ENCODE assay signal across 8 cellular contexts in the genomic region with DNA sequence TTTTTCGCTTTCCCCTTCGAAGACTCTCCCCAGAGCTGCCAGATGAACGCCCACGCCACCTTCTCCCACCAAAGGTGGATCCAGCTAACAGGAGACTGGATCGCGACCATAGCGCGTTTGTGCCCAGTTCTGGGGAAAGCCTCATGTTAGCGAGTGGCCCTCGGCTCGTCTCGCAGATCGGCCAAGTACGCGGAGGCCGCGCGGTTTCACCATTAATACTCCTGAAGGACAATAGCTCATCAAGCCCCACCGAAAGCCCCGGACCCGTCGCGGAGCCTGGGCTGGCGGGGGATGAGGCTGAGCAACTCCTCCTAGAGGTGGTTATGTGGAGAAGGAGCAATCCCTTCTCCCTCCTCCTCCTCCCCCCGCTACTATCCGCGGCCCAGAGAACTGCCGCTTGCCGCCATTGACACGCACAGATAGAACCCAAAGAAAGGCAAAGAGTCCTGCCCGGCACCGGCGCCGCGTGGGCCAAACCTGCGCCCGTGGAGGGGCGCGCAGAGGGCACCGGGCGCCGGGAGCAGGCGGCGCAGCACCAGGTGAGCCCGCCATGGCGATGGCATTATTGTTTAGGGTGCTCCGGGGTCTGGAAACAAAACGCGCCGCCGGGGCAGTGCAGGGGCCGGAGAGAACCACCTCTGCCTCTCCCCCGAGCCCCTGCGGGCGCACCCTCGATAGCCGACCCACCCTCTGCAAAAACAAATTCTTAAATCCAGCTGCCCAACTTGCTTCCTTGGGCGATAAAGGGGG. TPM values are rescaled to one million over a fixed set of nuclear protein-coding genes. Genes with fewer than 3 reads are reported as not detected.
A peak's percentile ranks its signal among the peaks of the same experiment; 100 is the strongest.
DNase-seq lines count a peak whose midpoint lies in the region; ATAC-seq, FAIRE-seq and TF ChIP-seq lines count a peak whose summit lies in the region.

A gene (plus strand): TSS at position 385 of the 750 bp plus-strand sequence. CDS start 22,813 bp downstream, outside the sequence.

- peaks cover 26% of the 10 kb centered on the region for H3K4me1 ChIP-seq in left ventricle myocardium inferior
- peaks cover 6% of the 10 kb centered on the region for H3K4me1 ChIP-seq in ovary (ENCODE audit: insufficient read depth)

- H3K9me3 ChIP-seq in left ventricle myocardium inferior (replicated peaks) = no peaks in the 10 kb centered on the region
- no peaks in the 10 kb centered on the region for H3K9me3 ChIP-seq in ovary

- FAIRE-seq in GM12892 (lab: Jason Lieb, UNC) = no peak

- H3K4me3 ChIP-seq in left ventricle myocardium inferior (peak within 1 kb of the TSS; percentile 83), ovary (peak within 1 kb of the TSS; percentile 77)

- intact Hi-C loops in left ventricle myocardium inferior (cut with micrococcal nuclease) (no loop called here), ovary (cut with DNase I) (no loop called here)

- TF ChIP-seq POLR2A in ovary (IDR thresholded peaks at IDR 0.05) (no peak), GM12892 (IDR thresholded peaks at IDR 0.05; ENCODE audit: low read depth, low read length) (no peak)

- 0% methylated on average over 49 to 58 of the region's 58 CpGs for whole genome bisulfite sequencing in ovary, 3 donors

- TF ChIP-seq CTCF in left ventricle myocardium inferior (IDR thresholded peaks at IDR 0.05; ENCODE audit: borderline replicate concordance) (peak; percentile 56), ovary (IDR thresholded peaks at IDR 0.05) (peak in 2 of 3 donors; percentile 20 to 26)

- DNase-seq in NOMO-1 treated with DMSO at 0.1 percent for 48 hours (lab: John Stamatoyannopoulos, UW; ENCODE audit: unreplicated experiment) = peak; percentile 4
- no peak for DNase-seq in NOMO-1 treated with dmso at 0.1 percent for 144 hours (lab: John Stamatoyannopoulos, UW; ENCODE audit: unreplicated experiment)
- peak; percentile 39 for DNase-seq in NCI-H2171 (lab: John Stamatoyannopoulos, UW)
- peak in 52 of 58 donors; percentile 12 to 78 (median 55) for DNase-seq in anterior cingulate cortex (lab: John Stamatoyannopoulos, UW)
- peak; percentile 58 for DNase-seq in left ventricle myocardium inferior
- DNase-seq in ovary = peak; percentile 65 to 74 (median 72)
- DNase-seq in GM12892 (ENCODE audit: insufficient read length) = no peak

- H3K36me3 ChIP-seq in left ventricle myocardium inferior = no peaks in the 10 kb centered on the region
- no peaks in the 10 kb centered on the region for H3K36me3 ChIP-seq in ovary

- no peak for TF ChIP-seq EP300 in ovary (IDR thresholded peaks at IDR 0.05)

- peak within 1 kb of the TSS; percentile 86 for H3K27ac ChIP-seq in left ventricle myocardium inferior (replicated peaks)
- peak within 1 kb of the TSS; percentile 1 to 60 for H3K27ac ChIP-seq in ovary

- H3K27me3 ChIP-seq in left ventricle myocardium inferior (ENCODE audit: low read depth) (peaks cover 49% of the 10 kb centered on the region), ovary (no peaks in the 10 kb centered on the region)

- ATAC-seq in GM21381 (IDR thresholded peaks at IDR 0.05; ENCODE audit: unreplicated experiment) = no peak

RNA-seq across cellular contexts. Expression of the gene that starts here (rescaled TPM):
- total RNA-seq in left ventricle myocardium inferior (17.9 TPM), ovary (10 to 100 TPM in 6 of 7 donors, 1 to 10 TPM in 1; 6.3 to 24.6 (median 22.6) TPM)
- polyA plus RNA-seq in ovary = 10 to 100 TPM; 15.0 to 16.2 TPM
- polyA plus RNA-seq in GM12892 (2012; ENCODE audit: missing spikeins) = 0.59 TPM

Comparison
In these comparisons a context has a peak if more than half of its experiments do, and no peak if none do; other contexts are left out.
1. DNase-seq: peak in NOMO-1 treated with DMSO at 0.1 percent for 48 hours (single experiment), NCI-H2171 (single experiment), anterior cingulate cortex (52 of 58), left ventricle myocardium inferior (single experiment) and ovary (5 of 5); none in NOMO-1 treated with dmso at 0.1 percent for 144 hours (single experiment) and GM12892 (single experiment).